In the genomic region with DNA sequence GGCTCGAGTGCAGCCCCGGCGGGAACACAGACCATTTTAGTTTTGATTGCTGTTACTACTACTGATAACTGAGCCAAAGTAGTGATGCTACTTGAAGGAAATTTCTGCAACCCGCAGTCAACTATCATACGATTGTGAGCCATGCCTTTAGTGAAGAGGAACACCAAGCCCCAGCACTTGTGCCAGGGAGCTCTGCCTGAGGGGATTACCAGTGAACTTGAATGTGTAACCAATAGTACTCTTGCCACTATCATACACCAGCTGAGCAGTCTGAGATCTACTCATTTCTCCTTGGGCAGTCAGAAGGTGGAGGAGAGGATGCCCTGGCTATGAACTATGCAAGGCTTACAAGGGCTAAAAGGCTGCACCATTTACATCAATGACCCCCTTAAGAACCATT, we compare ENCODE assay signal across 26 cellular contexts.
"Had no signal": no experiment of that assay in that cellular context is flagged by ENCODE, and none has a peak within 500 bp of the region (broad histone marks: within the 10 kb centered on the region; RNA-seq: fewer than 3 reads in every experiment).

No MANE protein-coding gene starts in this region.

- ATAC-seq: left cardiac atrium; left lobe of liver; natural killer cell; right lobe of liver; stimulated activated effector memory CD8-positive, alpha-beta T cell treated with anti-CD3 and anti-CD28 coated beads, Interleukin-12 subunit alpha, Interleukin-12 subunit beta, amount 100 ng/mL, for 72 hours had no signal

- H3K9me3 ChIP-seq: heart right ventricle, neutrophil, right lobe of liver, suprapubic skin, tibial nerve, upper lobe of left lung, vagina had no signal

- H3K4me1 ChIP-seq: parathyroid adenoma, right lobe of liver, suprapubic skin, upper lobe of left lung, vagina had no signal

- H3K36me3 ChIP-seq: neural progenitor cell, right lobe of liver, vagina had no signal

- H3K27ac ChIP-seq: hepatocyte, neural progenitor cell, neutrophil, parathyroid adenoma, right lobe of liver, skin epidermis, suprapubic skin, tibial nerve, upper lobe of left lung, vagina had no signal

- H3K4me3 ChIP-seq: heart right ventricle, hepatocyte, lung, neural progenitor cell, right lobe of liver, skin epidermis, suprapubic skin, tibial nerve, upper lobe of left lung, vagina had no signal

- DNase-seq: heart right ventricle; kidney glomerular epithelial cell; left cardiac atrium; mesendoderm; naive B cell; natural killer cell; nephron progenitor cell; occipital lobe; retina; right lobe of liver; stimulated activated CD4-positive, alpha-beta T cell treated with anti-CD3 and anti-CD28 coated beads, Interleukin-12 subunit alpha, Interleukin-12 subunit beta, amount 100 ng/mL, for 4 hours; stimulated activated CD4-positive, alpha-beta T cell treated with anti-CD3 and anti-CD28 coated beads, Interleukin-15, amount 100 ng/mL, for 24 hours; stimulated activated CD4-positive, alpha-beta T cell treated with anti-CD3 and anti-CD28 coated beads, Interleukin-4, amount 100 ng/mL, for 24 hours; stimulated activated naive CD4-positive, alpha-beta T cell; upper lobe of left lung had no signal

- H3K27me3 ChIP-seq: heart right ventricle, hepatocyte, neural progenitor cell, neutrophil, right lobe of liver, suprapubic skin, tibial nerve, upper lobe of left lung, vagina had no signal
